6 cellular contexts compared by ENCODE assay signal in genomic region chr21:22444990-22445389, GRCh38.
"Had no signal": no experiment of that assay in that cellular context is flagged by ENCODE, and none has a peak within 500 bp of the region (broad histone marks: within the 10 kb centered on the region; RNA-seq: fewer than 3 reads in every experiment).

No MANE protein-coding gene starts in this region.

- H3K27ac ChIP-seq: GM23248 had no signal

- H3K4me3 ChIP-seq: GM23248, HAP-1 had no signal

- H3K9me3 ChIP-seq: HAP-1 had no signal

- H3K4me1 ChIP-seq: HAP-1 had no signal

- H3K9ac ChIP-seq: GM23248 had no signal

- ATAC-seq: HCT116 had no signal

- DNase-seq: GM23248, GOT3, H7, HFFc6 had no signal

- H2AFZ ChIP-seq: GM23248 had no signal

- H3K36me3 ChIP-seq: HAP-1 had no signal
